Comparison of ENCODE assay signal across 8 cellular contexts in the genomic region with DNA sequence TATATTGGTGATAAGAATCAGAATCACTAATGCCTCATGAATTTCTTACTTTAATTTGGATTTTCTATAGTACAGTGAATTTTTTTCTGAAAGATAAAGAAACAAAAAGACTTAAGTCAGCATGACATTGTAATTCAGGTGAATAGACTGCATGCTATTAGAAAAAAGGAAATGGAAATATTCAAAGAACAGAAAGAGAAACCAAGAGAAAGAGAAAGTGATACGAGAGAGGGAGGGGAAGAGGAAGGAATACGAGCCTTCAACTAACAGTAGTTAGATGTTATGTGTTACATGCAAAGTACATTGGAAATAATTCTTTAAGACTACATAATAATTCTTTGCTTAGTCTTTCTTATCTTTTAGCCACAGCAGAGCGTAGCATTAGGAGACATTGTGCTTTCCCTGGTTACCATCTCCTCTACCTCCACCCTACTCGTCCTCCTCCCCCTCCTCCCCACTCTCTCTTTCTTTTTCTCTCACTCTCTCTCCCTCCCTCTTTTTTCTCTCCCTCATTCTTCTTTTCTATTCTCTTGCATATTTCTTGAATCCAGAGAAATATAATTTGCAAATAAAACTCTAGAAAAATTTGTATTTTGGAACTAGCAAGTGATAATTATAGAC. TPM values are rescaled to one million over a fixed set of nuclear protein-coding genes. Genes with fewer than 3 reads are reported as not detected.
DNase-seq lines count a peak whose midpoint lies in the region; ATAC-seq and TF ChIP-seq lines count a peak whose summit lies in the region.

No MANE protein-coding gene starts in this region.

- H3K9me3 Mint-ChIP-seq in activated CD4-positive, alpha-beta T cell treated with anti-CD3 and anti-CD28 coated beads for 36 hours (ENCODE audit: low read depth): peaks cover 7% of the 10 kb centered on the region
- H3K9me3 Mint-ChIP-seq in H9: peaks cover 0 to 3% of the 10 kb centered on the region in 2 experiments; a peak in 1 of 5 replicates

- H3K27me3 ChIP-seq in parathyroid adenoma (ENCODE audit: control insufficient read depth, insufficient read depth, low read length) (no peaks in the 10 kb centered on the region), H9 (ENCODE audit: insufficient read depth, low read length) (no peaks in the 10 kb centered on the region)

- H3T11ph ChIP-seq in H9 (ENCODE audit: low read length): no peak overlapping the region

- H3K9ac ChIP-seq in parathyroid adenoma (no peak overlapping the region), H9 (ENCODE audit: extremely low read depth, insufficient read length, low read length) (no peak overlapping the region)

- no peak overlapping the region for H2AK5ac ChIP-seq in H9 (ENCODE audit: insufficient read length, low read length)

- CTCF ChIA-PET in activated CD4-positive, alpha-beta T cell treated with anti-CD3 and anti-CD28 coated beads for 36 hours (lab: Charles Lee): no interaction called here

- H2BK5ac ChIP-seq in H9 (ENCODE audit: insufficient read length, low read length): no peak overlapping the region

- no CpG with 5 or more reads among the region's 4 CpGs for WGBS in H9 (ENCODE audit: extremely low coverage, insufficient read length, low lambda C conversion rate)

- no peak overlapping the region for H2BK15ac ChIP-seq in H9 (ENCODE audit: low read depth, low read length)

- no peaks in the 10 kb centered on the region for H3K27me3 Mint-ChIP-seq in activated CD4-positive, alpha-beta T cell treated with anti-CD3 and anti-CD28 coated beads for 36 hours
- no peaks in the 10 kb centered on the region for H3K27me3 Mint-ChIP-seq in H9 (ENCODE audit: low read depth)

- no peak overlapping the region for H3K56ac ChIP-seq in H9 (ENCODE audit: insufficient read length, low read depth, low read length)

- H3K23ac ChIP-seq in H9 (ENCODE audit: insufficient read length, low read depth, low read length): no peak overlapping the region

- H3K4me1 Mint-ChIP-seq in activated CD4-positive, alpha-beta T cell treated with anti-CD3 and anti-CD28 coated beads for 36 hours: peaks cover 8% of the 10 kb centered on the region
- peaks cover 7 to 9% of the 10 kb centered on the region in 2 experiments; a peak in 2 of 4 replicates for H3K4me1 Mint-ChIP-seq in H9

- H3K27ac ChIP-seq in parathyroid adenoma: no peak overlapping the region
- H3K27ac ChIP-seq in H9 (ENCODE audit: insufficient read length, low read depth, low read length): no peak overlapping the region

- no peak overlapping the region for H3K27ac Mint-ChIP-seq in activated CD4-positive, alpha-beta T cell treated with anti-CD3 and anti-CD28 coated beads for 36 hours
- no peak overlapping the region; a peak in 1 of 7 replicates for H3K27ac Mint-ChIP-seq in H9

- H3K4ac ChIP-seq in H9 (ENCODE audit: low read depth, low read length): no peak overlapping the region

- H2AFZ ChIP-seq in parathyroid adenoma: no peak overlapping the region
- no peak overlapping the region for H2AFZ ChIP-seq in H9 (ENCODE audit: low read length)

- H3K18ac ChIP-seq in H9 (ENCODE audit: insufficient read length, low read depth, low read length): no peak overlapping the region

- H3K36me3 ChIP-seq in parathyroid adenoma (ENCODE audit: control insufficient read depth, insufficient read depth, low read length): no peaks in the 10 kb centered on the region

- no peak overlapping the region for H4K91ac ChIP-seq in H9 (ENCODE audit: insufficient read length, low read depth, low read length)

- H2BK120ac ChIP-seq in H9 (ENCODE audit: low read depth, low read length, poor library complexity, severe bottlenecking): no peak overlapping the region

- H2BK12ac ChIP-seq in H9 (ENCODE audit: insufficient read length, low read depth, low read length): no peak overlapping the region

- H3K14ac ChIP-seq in H9 (ENCODE audit: insufficient read depth, low read length): no peak overlapping the region

- H4K20me1 ChIP-seq in H9 (ENCODE audit: control insufficient read depth, insufficient read depth, insufficient read length): no peaks in the 10 kb centered on the region

- no peak overlapping the region for H2BK20ac ChIP-seq in H9 (ENCODE audit: low read depth, low read length, poor library complexity, severe bottlenecking)

- no peaks in the 10 kb centered on the region for H3K79me1 ChIP-seq in H9 (ENCODE audit: insufficient read depth, low read depth, low read length, poor library complexity, severe bottlenecking)

- H4K8ac ChIP-seq in H9 (replicated peaks; ENCODE audit: insufficient read length, low read depth, low read length): no peak overlapping the region

- TF ChIP-seq CTCF in parathyroid adenoma (IDR thresholded peaks at IDR 0.05) (no peak), H9 (conservative IDR thresholded peaks at IDR 0.05) (no peak)

- no peak overlapping the region for H4K5ac ChIP-seq in H9 (ENCODE audit: insufficient read length, low read depth, low read length)

- H3K4me2 ChIP-seq in parathyroid adenoma (ENCODE audit: low read length) (peak overlapping the region; percentile 35), H9 (ENCODE audit: insufficient read depth, insufficient read length, low read length) (no peak overlapping the region)

- peak overlapping the region; percentile 37 for H3K4me3 ChIP-seq in parathyroid adenoma (ENCODE audit: low read depth, low read length)

- POLR2A ChIA-PET in activated CD4-positive, alpha-beta T cell treated with anti-CD3 and anti-CD28 coated beads for 36 hours (lab: Charles Lee): no interaction called here

- H3K4me1 ChIP-seq in parathyroid adenoma: no peaks in the 10 kb centered on the region
- H3K4me1 ChIP-seq in H9 (ENCODE audit: insufficient read depth, low read length): no peaks in the 10 kb centered on the region; the same call in 1 of the 2 replicates

- H3K36me3 Mint-ChIP-seq in activated CD4-positive, alpha-beta T cell treated with anti-CD3 and anti-CD28 coated beads for 36 hours (ENCODE audit: low read depth): no peaks in the 10 kb centered on the region
- no peaks in the 10 kb centered on the region; a peak in 1 of 7 replicates for H3K36me3 Mint-ChIP-seq in H9 (ENCODE audit: insufficient read depth in 1 of 3, low read depth in 3 of 3)

- H3K4me3 Mint-ChIP-seq in activated CD4-positive, alpha-beta T cell treated with anti-CD3 and anti-CD28 coated beads for 36 hours: peak overlapping the region; percentile 45
- no peak overlapping the region for H3K4me3 Mint-ChIP-seq in H9

- H3K9me3 ChIP-seq in parathyroid adenoma (ENCODE audit: control insufficient read depth, low read length): no peaks in the 10 kb centered on the region
- H3K9me3 ChIP-seq in H9 (ENCODE audit: control insufficient read depth, low read depth, low read length): no peaks in the 10 kb centered on the region

- no peaks in the 10 kb centered on the region for H3K23me2 ChIP-seq in H9 (ENCODE audit: insufficient read length, low read depth, low read length, poor library complexity, severe bottlenecking)

- peak; percentile 36 for ATAC-seq in activated CD4-positive, alpha-beta T cell treated with anti-CD3 and anti-CD28 coated beads for 36 hours
- peak; percentile 99 for ATAC-seq in HG02759 (IDR thresholded peaks at IDR 0.05; ENCODE audit: unreplicated experiment)

- H3K79me2 ChIP-seq in parathyroid adenoma (no peaks in the 10 kb centered on the region), H9 (ENCODE audit: insufficient read depth, low read length) (no peaks in the 10 kb centered on the region)

- no peak for DNase-seq in activated CD4-positive, alpha-beta T cell treated with anti-CD3 and anti-CD28 coated beads for 36 hours
- DNase-seq in activated CD4-positive, alpha-beta T cell treated with anti-CD3 and anti-CD28 coated beads for 4 hours: no peak
- DNase-seq in RPMI7951 (ENCODE audit: low read depth): peak; percentile 35
- no peak for DNase-seq in putamen (ENCODE audit: low spot score)
- no peak for DNase-seq in H9
- no peak for DNase-seq in HK-2 (ENCODE audit: unreplicated experiment)

- intact Hi-C loops in activated CD4-positive, alpha-beta T cell treated with anti-CD3 and anti-CD28 coated beads for 36 hours (cut with DNase I, micrococcal nuclease): no loop called here

RNA-seq across cellular contexts. Expression of a gene that starts 46.4 kb away (rescaled TPM):
- not detected for total RNA-seq in activated CD4-positive, alpha-beta T cell treated with anti-CD3 and anti-CD28 coated beads for 36 hours
- total RNA-seq in RPMI7951 (2014; rRNA removed; shearing (Covaris generic)): 46.9 and 50.3 TPM in 2 replicates
- total RNA-seq in H9 (2021): 0.24 and 0.63 TPM in 2 replicates

Comparison
In these comparisons a context has a peak if more than half of its experiments do, and no peak if none do; other contexts are left out.
1. RNA of a gene that starts 46.4 kb away (total RNA-seq): 46.9 to 50.3 TPM in RPMI7951; 0.24 to 0.63 TPM in H9 and not detected in activated CD4-positive, alpha-beta T cell treated with anti-CD3 and anti-CD28 coated beads for 36 hours; every median in the first group is over 10 times any median in the second.